In the genomic region with DNA sequence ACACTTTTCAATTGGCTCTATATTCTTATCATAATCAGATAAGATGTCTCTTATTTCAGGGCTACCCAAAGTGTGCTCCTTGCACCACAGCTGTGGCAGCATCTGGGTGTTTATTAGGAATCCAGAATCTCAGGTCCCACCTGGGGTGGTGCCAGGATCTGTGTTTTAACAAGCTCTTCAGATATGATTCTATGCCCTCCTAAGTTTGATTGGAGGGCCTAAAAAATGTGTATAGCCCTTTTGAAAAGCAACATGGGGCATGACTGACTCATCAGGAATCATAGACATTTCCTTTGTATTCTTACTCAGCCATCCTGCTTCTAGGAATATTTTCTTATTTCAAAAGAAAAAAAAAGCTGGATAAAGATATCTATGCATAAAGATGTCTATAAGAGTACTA, we compare ENCODE assay signal across 1 cellular context.
TF ChIP-seq lines count a peak whose summit lies in the region.

No MANE protein-coding gene starts in this region.

TF ChIP-seq in GM23338, 12 proteins besides CTCF, POLR2A, EP300 and RAD21 (continued from another document):
- TF ChIP-seq, protein P1, sequence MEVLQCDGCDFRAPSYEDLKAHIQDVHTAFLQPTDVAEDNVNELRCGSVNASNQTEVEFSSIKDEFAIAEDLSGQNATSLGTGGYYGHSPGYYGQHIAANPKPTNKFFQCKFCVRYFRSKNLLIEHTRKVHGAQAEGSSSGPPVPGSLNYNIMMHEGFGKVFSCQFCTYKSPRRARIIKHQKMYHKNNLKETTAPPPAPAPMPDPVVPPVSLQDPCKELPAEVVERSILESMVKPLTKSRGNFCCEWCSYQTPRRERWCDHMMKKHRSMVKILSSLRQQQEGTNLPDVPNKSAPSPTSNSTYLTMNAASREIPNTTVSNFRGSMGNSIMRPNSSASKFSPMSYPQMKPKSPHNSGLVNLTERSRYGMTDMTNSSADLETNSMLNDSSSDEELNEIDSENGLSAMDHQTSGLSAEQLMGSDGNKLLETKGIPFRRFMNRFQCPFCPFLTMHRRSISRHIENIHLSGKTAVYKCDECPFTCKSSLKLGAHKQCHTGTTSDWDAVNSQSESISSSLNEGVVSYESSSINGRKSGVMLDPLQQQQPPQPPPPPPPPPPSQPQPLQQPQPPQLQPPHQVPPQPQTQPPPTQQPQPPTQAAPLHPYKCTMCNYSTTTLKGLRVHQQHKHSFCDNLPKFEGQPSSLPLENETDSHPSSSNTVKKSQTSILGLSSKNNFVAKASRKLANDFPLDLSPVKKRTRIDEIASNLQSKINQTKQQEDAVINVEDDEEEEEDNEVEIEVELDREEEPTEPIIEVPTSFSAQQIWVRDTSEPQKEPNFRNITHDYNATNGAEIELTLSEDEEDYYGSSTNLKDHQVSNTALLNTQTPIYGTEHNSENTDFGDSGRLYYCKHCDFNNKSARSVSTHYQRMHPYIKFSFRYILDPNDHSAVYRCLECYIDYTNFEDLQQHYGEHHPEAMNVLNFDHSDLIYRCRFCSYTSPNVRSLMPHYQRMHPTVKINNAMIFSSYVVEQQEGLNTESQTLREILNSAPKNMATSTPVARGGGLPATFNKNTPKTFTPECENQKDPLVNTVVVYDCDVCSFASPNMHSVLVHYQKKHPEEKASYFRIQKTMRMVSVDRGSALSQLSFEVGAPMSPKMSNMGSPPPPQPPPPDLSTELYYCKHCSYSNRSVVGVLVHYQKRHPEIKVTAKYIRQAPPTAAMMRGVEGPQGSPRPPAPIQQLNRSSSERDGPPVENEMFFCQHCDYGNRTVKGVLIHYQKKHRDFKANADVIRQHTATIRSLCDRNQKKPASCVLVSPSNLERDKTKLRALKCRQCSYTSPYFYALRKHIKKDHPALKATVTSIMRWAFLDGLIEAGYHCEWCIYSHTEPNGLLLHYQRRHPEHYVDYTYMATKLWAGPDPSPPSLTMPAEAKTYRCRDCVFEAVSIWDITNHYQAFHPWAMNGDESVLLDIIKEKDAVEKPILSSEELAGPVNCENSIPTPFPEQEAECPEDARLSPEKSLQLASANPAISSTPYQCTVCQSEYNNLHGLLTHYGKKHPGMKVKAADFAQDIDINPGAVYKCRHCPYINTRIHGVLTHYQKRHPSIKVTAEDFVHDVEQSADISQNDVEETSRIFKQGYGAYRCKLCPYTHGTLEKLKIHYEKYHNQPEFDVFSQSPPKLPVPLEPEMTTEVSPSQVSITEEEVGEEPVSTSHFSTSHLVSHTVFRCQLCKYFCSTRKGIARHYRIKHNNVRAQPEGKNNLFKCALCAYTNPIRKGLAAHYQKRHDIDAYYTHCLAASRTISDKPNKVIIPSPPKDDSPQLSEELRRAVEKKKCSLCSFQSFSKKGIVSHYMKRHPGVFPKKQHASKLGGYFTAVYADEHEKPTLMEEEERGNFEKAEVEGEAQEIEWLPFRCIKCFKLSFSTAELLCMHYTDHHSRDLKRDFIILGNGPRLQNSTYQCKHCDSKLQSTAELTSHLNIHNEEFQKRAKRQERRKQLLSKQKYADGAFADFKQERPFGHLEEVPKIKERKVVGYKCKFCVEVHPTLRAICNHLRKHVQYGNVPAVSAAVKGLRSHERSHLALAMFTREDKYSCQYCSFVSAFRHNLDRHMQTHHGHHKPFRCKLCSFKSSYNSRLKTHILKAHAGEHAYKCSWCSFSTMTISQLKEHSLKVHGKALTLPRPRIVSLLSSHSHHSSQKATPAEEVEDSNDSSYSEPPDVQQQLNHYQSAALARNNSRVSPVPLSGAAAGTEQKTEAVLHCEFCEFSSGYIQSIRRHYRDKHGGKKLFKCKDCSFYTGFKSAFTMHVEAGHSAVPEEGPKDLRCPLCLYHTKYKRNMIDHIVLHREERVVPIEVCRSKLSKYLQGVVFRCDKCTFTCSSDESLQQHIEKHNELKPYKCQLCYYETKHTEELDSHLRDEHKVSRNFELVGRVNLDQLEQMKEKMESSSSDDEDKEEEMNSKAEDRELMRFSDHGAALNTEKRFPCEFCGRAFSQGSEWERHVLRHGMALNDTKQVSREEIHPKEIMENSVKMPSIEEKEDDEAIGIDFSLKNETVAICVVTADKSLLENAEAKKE (CRISPR knock-in tag; IDR thresholded peaks at IDR 0.05) = no peak
- TF ChIP-seq EZH2 (IDR thresholded peaks at IDR 0.05; ENCODE audit: low read depth, unreplicated experiment) = no peak
